ENCODE assay signal across 1 cellular context in the genomic region with DNA sequence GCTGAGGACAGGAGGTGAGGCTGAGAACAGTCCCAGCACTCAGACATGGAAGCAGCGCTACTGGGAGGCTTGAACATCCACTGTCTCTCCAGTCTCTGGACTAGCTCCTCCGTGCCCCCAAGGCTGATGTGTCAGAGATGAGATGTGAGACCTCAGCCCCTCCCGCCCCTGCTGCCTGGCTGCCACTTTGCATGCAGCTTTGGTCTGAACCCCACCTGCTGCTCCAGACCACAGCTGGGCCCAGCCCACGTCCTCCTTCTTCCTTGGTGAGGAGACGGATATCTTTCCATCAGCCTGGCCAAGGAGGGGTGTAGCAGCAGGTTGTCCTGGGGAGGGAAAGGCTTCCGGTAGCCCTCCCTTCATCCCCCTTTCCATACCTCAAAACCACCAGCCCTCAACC.
TF ChIP-seq lines count a peak whose summit lies in the region.

No MANE protein-coding gene starts in this region.

TF ChIP-seq in H1, 55 proteins besides CTCF, POLR2A, EP300 and RAD21 (continued from another document):
- no peak for TF ChIP-seq EGR1 (IDR thresholded peaks at IDR 0.05; ENCODE audit: borderline replicate concordance, low read depth, low read length)
- no peak for TF ChIP-seq CEBPB (IDR thresholded peaks at IDR 0.05; ENCODE audit: low read depth, low read length)
- TF ChIP-seq CHD2 (IDR thresholded peaks at IDR 0.05; ENCODE audit: low read length), result no peak
- no peak for TF ChIP-seq SAP30 (IDR thresholded peaks at IDR 0.05; ENCODE audit: insufficient read depth, insufficient replicate concordance, low read length)
- TF ChIP-seq ZNF274 (IDR thresholded peaks at IDR 0.05; ENCODE audit: borderline replicate concordance, extremely low read depth, low read length), result no peak
- TF ChIP-seq CREB1 (IDR thresholded peaks at IDR 0.05), result no peak
- no peak for TF ChIP-seq SP2 (IDR thresholded peaks at IDR 0.05; ENCODE audit: low read length)
- TF ChIP-seq, protein P1, sequence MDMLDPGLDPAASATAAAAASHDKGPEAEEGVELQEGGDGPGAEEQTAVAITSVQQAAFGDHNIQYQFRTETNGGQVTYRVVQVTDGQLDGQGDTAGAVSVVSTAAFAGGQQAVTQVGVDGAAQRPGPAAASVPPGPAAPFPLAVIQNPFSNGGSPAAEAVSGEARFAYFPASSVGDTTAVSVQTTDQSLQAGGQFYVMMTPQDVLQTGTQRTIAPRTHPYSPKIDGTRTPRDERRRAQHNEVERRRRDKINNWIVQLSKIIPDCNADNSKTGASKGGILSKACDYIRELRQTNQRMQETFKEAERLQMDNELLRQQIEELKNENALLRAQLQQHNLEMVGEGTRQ (IDR thresholded peaks at IDR 0.05; ENCODE audit: low read length), result no peak
- no peak for TF ChIP-seq TBP (IDR thresholded peaks at IDR 0.05; ENCODE audit: low read depth, low read length)
- TF ChIP-seq POU5F1 (IDR thresholded peaks at IDR 0.05; ENCODE audit: low read depth, low read length), result no peak
- TF ChIP-seq CHD1 (IDR thresholded peaks at IDR 0.05; ENCODE audit: low read depth, low read length), result no peak
- TF ChIP-seq SP1 (IDR thresholded peaks at IDR 0.05; ENCODE audit: low read depth, low read length), result no peak
- TF ChIP-seq TAF1 (IDR thresholded peaks at IDR 0.05; ENCODE audit: low read depth, low read length), result no peak
- TF ChIP-seq PHF8 (conservative IDR thresholded peaks at IDR 0.05; ENCODE audit: low read depth, low read length), result no peak
